ENCODE assay signal across 8 cellular contexts in the genomic region with DNA sequence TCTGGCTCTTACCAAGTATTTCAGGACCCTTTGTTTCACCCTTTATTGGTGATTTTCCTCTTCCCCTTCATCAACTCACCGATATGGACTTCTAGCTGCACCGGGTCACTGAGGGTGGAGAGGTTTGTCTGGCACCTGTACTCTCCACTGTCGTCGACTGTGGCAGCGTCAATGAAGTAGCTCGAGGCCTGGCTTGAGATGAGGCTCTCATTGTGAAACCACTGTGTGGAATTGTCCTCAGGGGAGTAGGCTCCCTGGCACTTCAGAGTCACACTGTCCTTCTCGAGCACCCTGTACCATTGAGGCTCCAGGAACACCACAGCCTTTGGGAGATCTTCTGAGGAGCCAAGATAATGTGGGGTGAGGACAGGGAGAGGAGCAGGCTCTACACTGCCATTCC. TPM values are rescaled to one million over a fixed set of nuclear protein-coding genes. Genes with fewer than 3 reads are reported as not detected.
"Had no signal": no experiment of that assay in that cellular context is flagged by ENCODE, and none has a peak within 500 bp of the region (broad histone marks: within the 10 kb centered on the region; RNA-seq: fewer than 3 reads in every experiment).

No MANE protein-coding gene starts in this region.

RNA-seq across cellular contexts. Expression of gene FCGR3A, which starts 1.3 kb away (rescaled TPM):
- total RNA-seq: LHCN-M2, MCF 10A, NCI-H460, OCI-LY7, PC-9, RPMI7951, SJSA1 had no signal
- polyA plus RNA-seq: SK-N-SH had no signal

RNA-seq across cellular contexts. Expression of gene FCGR2A, which starts 43.1 kb away (rescaled TPM):
- total RNA-seq: LHCN-M2, MCF 10A had no signal
